ENCODE assay signal across 1 cellular context in genomic region chr13:113402471-113403254, GRCh38.
TF ChIP-seq lines count a peak whose summit lies in the region.

No MANE protein-coding gene starts in this region.

TF ChIP-seq in HepG2, 621 proteins besides CTCF, POLR2A, EP300 and RAD21:
- TF ChIP-seq ZNF570 (CRISPR knock-in tag; IDR thresholded peaks at IDR 0.05; ENCODE audit: borderline replicate concordance) = no peak
- TF ChIP-seq ZNF567 (CRISPR knock-in tag; IDR thresholded peaks at IDR 0.05; ENCODE audit: borderline replicate concordance) = 0 out of 2 replicates have a peak, but pooled peaks have one; percentile 38
- peak; percentile 48; the same call in 1 of the 2 replicates for TF ChIP-seq ZNF263 (CRISPR knock-in tag; IDR thresholded peaks at IDR 0.05)
- no peak for TF ChIP-seq ZBTB38 (CRISPR knock-in tag; IDR thresholded peaks at IDR 0.05)
- no peak for TF ChIP-seq ZNF343 (CRISPR knock-in tag; IDR thresholded peaks at IDR 0.05)
- TF ChIP-seq ZNF224 (CRISPR knock-in tag; IDR thresholded peaks at IDR 0.05) = no peak
- TF ChIP-seq TBX2 (CRISPR knock-in tag; IDR thresholded peaks at IDR 0.05; ENCODE audit: borderline replicate concordance) = 0 out of 2 replicates have a peak, but pooled peaks have one; percentile 16
- no peak for TF ChIP-seq ZNF768 (CRISPR knock-in tag; IDR thresholded peaks at IDR 0.05)
- no peak for TF ChIP-seq ZNF414 (CRISPR knock-in tag; IDR thresholded peaks at IDR 0.05)
- no peak for TF ChIP-seq ZNF549 (CRISPR knock-in tag; IDR thresholded peaks at IDR 0.05)
- no peak; the same call in 1 of the 2 replicates for TF ChIP-seq UBTF (CRISPR knock-in tag; IDR thresholded peaks at IDR 0.05)
- peak; percentile 39; the same call in 1 of the 2 replicates for TF ChIP-seq ZNF788 (CRISPR knock-in tag; IDR thresholded peaks at IDR 0.05; ENCODE audit: borderline replicate concordance)
- TF ChIP-seq, protein P1, sequence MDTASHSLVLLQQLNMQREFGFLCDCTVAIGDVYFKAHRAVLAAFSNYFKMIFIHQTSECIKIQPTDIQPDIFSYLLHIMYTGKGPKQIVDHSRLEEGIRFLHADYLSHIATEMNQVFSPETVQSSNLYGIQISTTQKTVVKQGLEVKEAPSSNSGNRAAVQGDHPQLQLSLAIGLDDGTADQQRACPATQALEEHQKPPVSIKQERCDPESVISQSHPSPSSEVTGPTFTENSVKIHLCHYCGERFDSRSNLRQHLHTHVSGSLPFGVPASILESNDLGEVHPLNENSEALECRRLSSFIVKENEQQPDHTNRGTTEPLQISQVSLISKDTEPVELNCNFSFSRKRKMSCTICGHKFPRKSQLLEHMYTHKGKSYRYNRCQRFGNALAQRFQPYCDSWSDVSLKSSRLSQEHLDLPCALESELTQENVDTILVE (CRISPR knock-in tag; IDR thresholded peaks at IDR 0.05) = no peak
- TF ChIP-seq, protein P2, sequence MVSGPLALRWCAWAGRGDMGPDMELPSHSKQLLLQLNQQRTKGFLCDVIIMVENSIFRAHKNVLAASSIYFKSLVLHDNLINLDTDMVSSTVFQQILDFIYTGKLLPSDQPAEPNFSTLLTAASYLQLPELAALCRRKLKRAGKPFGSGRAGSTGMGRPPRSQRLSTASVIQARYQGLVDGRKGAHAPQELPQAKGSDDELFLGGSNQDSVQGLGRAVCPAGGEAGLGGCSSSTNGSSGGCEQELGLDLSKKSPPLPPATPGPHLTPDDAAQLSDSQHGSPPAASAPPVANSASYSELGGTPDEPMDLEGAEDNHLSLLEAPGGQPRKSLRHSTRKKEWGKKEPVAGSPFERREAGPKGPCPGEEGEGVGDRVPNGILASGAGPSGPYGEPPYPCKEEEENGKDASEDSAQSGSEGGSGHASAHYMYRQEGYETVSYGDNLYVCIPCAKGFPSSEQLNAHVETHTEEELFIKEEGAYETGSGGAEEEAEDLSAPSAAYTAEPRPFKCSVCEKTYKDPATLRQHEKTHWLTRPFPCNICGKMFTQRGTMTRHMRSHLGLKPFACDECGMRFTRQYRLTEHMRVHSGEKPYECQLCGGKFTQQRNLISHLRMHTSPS (CRISPR knock-in tag; IDR thresholded peaks at IDR 0.05; ENCODE audit: low read depth) = no peak
- no peak for TF ChIP-seq JARID2 (CRISPR knock-in tag; IDR thresholded peaks at IDR 0.05; ENCODE audit: insufficient replicate concordance)
- TF ChIP-seq, protein P3, sequence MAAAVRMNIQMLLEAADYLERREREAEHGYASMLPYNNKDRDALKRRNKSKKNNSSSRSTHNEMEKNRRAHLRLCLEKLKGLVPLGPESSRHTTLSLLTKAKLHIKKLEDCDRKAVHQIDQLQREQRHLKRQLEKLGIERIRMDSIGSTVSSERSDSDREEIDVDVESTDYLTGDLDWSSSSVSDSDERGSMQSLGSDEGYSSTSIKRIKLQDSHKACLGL (CRISPR knock-in tag; IDR thresholded peaks at IDR 0.05) = 0 out of 2 replicates have a peak, but pooled peaks have one; percentile 22
- TF ChIP-seq, protein P4, sequence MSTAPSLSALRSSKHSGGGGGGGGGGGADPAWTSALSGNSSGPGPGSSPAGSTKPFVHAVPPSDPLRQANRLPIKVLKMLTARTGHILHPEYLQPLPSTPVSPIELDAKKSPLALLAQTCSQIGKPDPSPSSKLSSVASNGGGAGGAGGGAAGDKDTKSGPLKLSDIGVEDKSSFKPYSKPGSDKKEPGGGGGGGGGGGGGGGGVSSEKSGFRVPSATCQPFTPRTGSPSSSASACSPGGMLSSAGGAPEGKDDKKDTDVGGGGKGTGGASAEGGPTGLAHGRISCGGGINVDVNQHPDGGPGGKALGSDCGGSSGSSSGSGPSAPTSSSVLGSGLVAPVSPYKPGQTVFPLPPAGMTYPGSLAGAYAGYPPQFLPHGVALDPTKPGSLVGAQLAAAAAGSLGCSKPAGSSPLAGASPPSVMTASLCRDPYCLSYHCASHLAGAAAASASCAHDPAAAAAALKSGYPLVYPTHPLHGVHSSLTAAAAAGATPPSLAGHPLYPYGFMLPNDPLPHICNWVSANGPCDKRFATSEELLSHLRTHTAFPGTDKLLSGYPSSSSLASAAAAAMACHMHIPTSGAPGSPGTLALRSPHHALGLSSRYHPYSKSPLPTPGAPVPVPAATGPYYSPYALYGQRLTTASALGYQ (CRISPR knock-in tag; IDR thresholded peaks at IDR 0.05) = no peak
- TF ChIP-seq, protein P5, sequence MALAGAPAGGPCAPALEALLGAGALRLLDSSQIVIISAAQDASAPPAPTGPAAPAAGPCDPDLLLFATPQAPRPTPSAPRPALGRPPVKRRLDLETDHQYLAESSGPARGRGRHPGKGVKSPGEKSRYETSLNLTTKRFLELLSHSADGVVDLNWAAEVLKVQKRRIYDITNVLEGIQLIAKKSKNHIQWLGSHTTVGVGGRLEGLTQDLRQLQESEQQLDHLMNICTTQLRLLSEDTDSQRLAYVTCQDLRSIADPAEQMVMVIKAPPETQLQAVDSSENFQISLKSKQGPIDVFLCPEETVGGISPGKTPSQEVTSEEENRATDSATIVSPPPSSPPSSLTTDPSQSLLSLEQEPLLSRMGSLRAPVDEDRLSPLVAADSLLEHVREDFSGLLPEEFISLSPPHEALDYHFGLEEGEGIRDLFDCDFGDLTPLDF (CRISPR knock-in tag; IDR thresholded peaks at IDR 0.05) = no peak
- no peak for TF ChIP-seq ZNF232 (CRISPR knock-in tag; IDR thresholded peaks at IDR 0.05; ENCODE audit: borderline replicate concordance)
- TF ChIP-seq CSRNP2 (CRISPR knock-in tag; conservative IDR thresholded peaks at IDR 0.05; ENCODE audit: low read depth) = no peak
- TF ChIP-seq ZNF333 (CRISPR knock-in tag; IDR thresholded peaks at IDR 0.05; ENCODE audit: borderline replicate concordance) = 0 out of 2 replicates have a peak, but pooled peaks have one; percentile 30
- TF ChIP-seq ZFX (CRISPR knock-in tag; IDR thresholded peaks at IDR 0.05; ENCODE audit: low read depth) = peak; percentile 6; the same call in 1 of the 2 replicates
- 0 out of 2 replicates have a peak, but pooled peaks have one; percentile 30 for TF ChIP-seq SAFB2 (CRISPR knock-in tag; IDR thresholded peaks at IDR 0.05; ENCODE audit: borderline replicate concordance, low read depth)
- TF ChIP-seq, protein P6, sequence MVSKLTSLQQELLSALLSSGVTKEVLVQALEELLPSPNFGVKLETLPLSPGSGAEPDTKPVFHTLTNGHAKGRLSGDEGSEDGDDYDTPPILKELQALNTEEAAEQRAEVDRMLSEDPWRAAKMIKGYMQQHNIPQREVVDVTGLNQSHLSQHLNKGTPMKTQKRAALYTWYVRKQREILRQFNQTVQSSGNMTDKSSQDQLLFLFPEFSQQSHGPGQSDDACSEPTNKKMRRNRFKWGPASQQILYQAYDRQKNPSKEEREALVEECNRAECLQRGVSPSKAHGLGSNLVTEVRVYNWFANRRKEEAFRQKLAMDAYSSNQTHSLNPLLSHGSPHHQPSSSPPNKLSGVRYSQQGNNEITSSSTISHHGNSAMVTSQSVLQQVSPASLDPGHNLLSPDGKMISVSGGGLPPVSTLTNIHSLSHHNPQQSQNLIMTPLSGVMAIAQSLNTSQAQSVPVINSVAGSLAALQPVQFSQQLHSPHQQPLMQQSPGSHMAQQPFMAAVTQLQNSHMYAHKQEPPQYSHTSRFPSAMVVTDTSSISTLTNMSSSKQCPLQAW (CRISPR knock-in tag; IDR thresholded peaks at IDR 0.05) = no peak
- TF ChIP-seq ZNF552 (CRISPR knock-in tag; IDR thresholded peaks at IDR 0.05; ENCODE audit: borderline replicate concordance) = no peak
- no peak for TF ChIP-seq NR2F6 (IDR thresholded peaks at IDR 0.05)
- TF ChIP-seq NR2F6 (CRISPR knock-in tag; IDR thresholded peaks at IDR 0.05) = no peak
- TF ChIP-seq DMAP1 (CRISPR knock-in tag; IDR thresholded peaks at IDR 0.05) = no peak
- no peak for TF ChIP-seq FOSL1 (CRISPR knock-in tag; IDR thresholded peaks at IDR 0.05; ENCODE audit: borderline replicate concordance)
- no peak for TF ChIP-seq AGO1 (IDR thresholded peaks at IDR 0.05; ENCODE audit: low read depth, low read length, poor library complexity, severe bottlenecking)
- TF ChIP-seq FOXK1 (CRISPR knock-in tag; IDR thresholded peaks at IDR 0.05; ENCODE audit: borderline replicate concordance, low read depth) = no peak
- peak; percentile 55; the same call in 1 of the 2 replicates for TF ChIP-seq CAMTA2 (CRISPR knock-in tag; IDR thresholded peaks at IDR 0.05; ENCODE audit: borderline replicate concordance)
- TF ChIP-seq ZNF234 (CRISPR knock-in tag; conservative IDR thresholded peaks at IDR 0.05) = no peak
- TF ChIP-seq ZFAT (CRISPR knock-in tag; conservative IDR thresholded peaks at IDR 0.05) = no peak
- TF ChIP-seq ZNF432 (CRISPR knock-in tag; IDR thresholded peaks at IDR 0.05; ENCODE audit: borderline replicate concordance) = no peak
- TF ChIP-seq RXRB (CRISPR knock-in tag; IDR thresholded peaks at IDR 0.05; ENCODE audit: borderline replicate concordance) = no peak
